ENCODE assay signal across 23 cellular contexts in the genomic region with DNA sequence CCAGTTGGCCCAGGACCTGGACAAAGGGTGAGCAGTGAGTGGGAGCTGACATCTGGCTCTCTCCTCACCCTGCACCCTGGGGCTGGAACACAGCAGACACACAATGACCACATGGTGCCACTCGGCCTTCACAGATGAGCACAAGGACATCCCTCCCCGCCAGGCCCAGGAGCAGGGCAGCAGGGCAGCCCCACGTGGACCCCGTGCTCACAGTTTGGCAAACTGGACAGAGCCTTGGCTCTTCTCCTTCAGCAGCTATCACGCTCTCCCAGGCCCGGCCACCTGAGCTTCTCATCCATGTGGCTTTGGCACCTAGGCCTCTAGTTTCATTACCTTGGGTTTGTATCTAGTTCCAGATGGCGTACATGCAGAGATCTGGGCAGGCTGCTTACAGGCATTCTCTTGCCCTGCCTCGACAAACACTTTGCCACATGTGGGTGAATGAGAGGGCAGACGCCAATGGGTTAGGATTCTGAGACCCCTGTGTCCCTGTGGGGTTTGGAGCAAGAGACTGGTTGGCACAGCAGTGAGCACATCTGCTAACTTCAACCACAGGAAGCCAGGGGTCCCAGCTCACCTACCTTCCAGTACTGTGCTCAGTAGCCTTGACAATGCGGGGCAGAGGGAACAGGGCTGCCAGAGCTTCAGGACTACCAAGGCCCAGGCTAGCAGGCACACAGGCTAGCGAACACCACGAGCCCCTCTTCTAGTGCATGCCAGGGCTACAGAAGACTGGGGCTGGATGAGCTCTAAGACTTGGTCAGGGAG. TPM values are rescaled to one million over a fixed set of nuclear protein-coding genes. Genes with fewer than 3 reads are reported as not detected.
DNase-seq lines count a peak whose midpoint lies in the region; ATAC-seq and TF ChIP-seq lines count a peak whose summit lies in the region.
"Had no signal": no experiment of that assay in that cellular context is flagged by ENCODE, and none has a peak within 500 bp of the region (broad histone marks: within the 10 kb centered on the region; RNA-seq: fewer than 3 reads in every experiment).

No MANE protein-coding gene starts in this region.

- peak overlapping the region; percentile 2 for H3K4me3 Mint-ChIP-seq in neural crest cell
- H3K4me3 Mint-ChIP-seq: CD8-positive, alpha-beta memory T cell; HFFc6 had no signal

- peak; percentile 16 for ATAC-seq in Right ventricle myocardium superior (ENCODE audit: poor library complexity)
- ATAC-seq in heart left ventricle, result peak in 3 of 4 donors; percentile 35 to 66 (median 62)

- H3K27me3 Mint-ChIP-seq in neural crest cell (ENCODE audit: low read depth), result peaks cover 20% of the 10 kb centered on the region

- TF ChIP-seq POLR2A in heart left ventricle (IDR thresholded peaks at IDR 0.05) (no peak), prostate gland (IDR thresholded peaks at IDR 0.05) (no peak)

- peaks cover 3% of the 10 kb centered on the region for H3K9me3 Mint-ChIP-seq in neural crest cell
- H3K9me3 Mint-ChIP-seq: CD8-positive, alpha-beta memory T cell; HFFc6 had no signal

- TF ChIP-seq CTCF in right atrium auricular region (IDR thresholded peaks at IDR 0.05), result no peak
- no peak for TF ChIP-seq CTCF in heart left ventricle (IDR thresholded peaks at IDR 0.05)
- no peak for TF ChIP-seq CTCF in neural crest cell (conservative IDR thresholded peaks at IDR 0.05)
- TF ChIP-seq CTCF in prostate gland (IDR thresholded peaks at IDR 0.05), result no peak

- H3K36me3 Mint-ChIP-seq in neural crest cell (ENCODE audit: low read depth), result no peaks in the 10 kb centered on the region
- H3K36me3 Mint-ChIP-seq: CD8-positive, alpha-beta memory T cell had no signal

- H3K9me3 ChIP-seq in right atrium auricular region (no peaks in the 10 kb centered on the region), heart left ventricle (no peaks in the 10 kb centered on the region), prostate gland (no peaks in the 10 kb centered on the region)

- H3K4me1 ChIP-seq in right atrium auricular region, result peaks cover 0 to 17% of the 10 kb centered on the region in 2 donors
- peaks cover 0 to 24% (median 4%) of the 10 kb centered on the region in 12 donors for H3K4me1 ChIP-seq in heart left ventricle
- peaks cover 8% of the 10 kb centered on the region for H3K4me1 ChIP-seq in prostate gland (replicated peaks)

- 76 to 88% (median 82%) methylated on average over 12 of the region's 12 CpGs for WGBS in heart left ventricle, 4 donors
- WGBS in prostate gland, result 90% methylated on average over 9 of the region's 12 CpGs

- peaks cover 20% of the 10 kb centered on the region for H3K4me1 Mint-ChIP-seq in neural crest cell

- H3K27ac Mint-ChIP-seq in neural crest cell (ENCODE audit: unreplicated experiment), result no peak overlapping the region
- H3K27ac Mint-ChIP-seq: CD8-positive, alpha-beta memory T cell; HFFc6 had no signal

- H3K27ac ChIP-seq in right atrium auricular region, result no peak overlapping the region
- no peak overlapping the region for H3K27ac ChIP-seq in heart left ventricle
- no peak overlapping the region for H3K27ac ChIP-seq in prostate gland
- H3K27ac ChIP-seq: C4-2B, HL-60 had no signal

- H3K36me3 ChIP-seq in right atrium auricular region (no peaks in the 10 kb centered on the region), heart left ventricle (no peaks in the 10 kb centered on the region), prostate gland (no peaks in the 10 kb centered on the region)

- no peak overlapping the region for H3K4me3 ChIP-seq in right atrium auricular region
- H3K4me3 ChIP-seq in heart left ventricle, result no peak overlapping the region
- H3K4me3 ChIP-seq in prostate gland, result no peak overlapping the region

- intact Hi-C loops in Right ventricle myocardium superior (cut with DNase I), result loop anchor here (5.0 to 10.0 kb wide), 2 partner anchors 408 to 525 kb away; partner anchors contain the start of gene ARTN
- intact Hi-C loops in heart left ventricle (cut with DNase I), result loop anchor here (5.0 to 10.0 kb wide), 11 partner anchors 125 to 528 kb away; partner anchors contain the start of genes KDM4A (in 5 of the 10), ARTN (in 3 of the 10) and ST3GAL3 (in 1 of the 10)
- intact Hi-C loops in prostate gland (cut with DNase I), result loop anchor here (5.0 to 10.0 kb wide), 3 partner anchors 235 to 405 kb away; partner anchors contain the start of gene ARTN

- no peaks in the 10 kb centered on the region for H3K27me3 ChIP-seq in right atrium auricular region
- H3K27me3 ChIP-seq in heart left ventricle, result peaks cover 0 to 28% (median 0%) of the 10 kb centered on the region in 9 donors
- H3K27me3 ChIP-seq in prostate gland (replicated peaks; ENCODE audit: insufficient read depth), result no peaks in the 10 kb centered on the region

- DNase-seq in Right ventricle myocardium superior (no peak), right atrium auricular region (ENCODE audit: low spot score) (no peak), heart left ventricle (peak in 1 of 5 donors; percentile 71), neural crest cell (ENCODE audit: low read depth, low spot score) (no peak), amniotic stem cell (lab: John Stamatoyannopoulos, UW) (no peak), prostate gland (ENCODE audit: low spot score) (no peak), NCI-H2081 (lab: John Stamatoyannopoulos, UW) (no peak)
- DNase-seq in activated CD8-positive, alpha-beta memory T cell treated with anti-CD3 and anti-CD28 coated beads, Interleukin-2, amount 50 U/mL, for 4 hours, result no peak
- DNase-seq: Calu3; CD8-positive, alpha-beta memory T cell; DMS153; H7; HFFc6; KG1; NCI-H1105 treated with DMSO at 0.1 percent for 48 hours; NCI-H2029 treated with DMSO at 0.1 percent for 48 hours; NCI-H2171; NCI-H345; NCI-H524; NCI-H774; NK-92 treated with Interleukin-12 subunit alpha and Interleukin-12 subunit beta, amount 100 ng/mL, for 24 hours had no signal

RNA-seq across cellular contexts. Expression of gene PTPRF, which starts 3.4 kb away (rescaled TPM):
- total RNA-seq in Right ventricle myocardium superior, result 4.2 TPM
- total RNA-seq in right atrium auricular region, result 10 to 100 TPM in 1 of 2 donors, 1 to 10 TPM in 1; 7.4 to 27.7 TPM
- total RNA-seq in heart left ventricle, result 10 to 100 TPM in 1 of 9 donors, 1 to 10 TPM in 8; 2.1 to 74.1 (median 6.3) TPM
- 1 to 10 TPM in 1 of 2 donors, under 1 TPM in 1; 0.91 to 4.0 TPM for polyA plus RNA-seq in heart left ventricle
- total RNA-seq in neural crest cell, result 119 and 125 TPM in 2 replicates
- 100 to 1,000 TPM; 182 to 292 TPM for total RNA-seq in prostate gland
- polyA plus RNA-seq: CD8-positive, alpha-beta memory T cell had no signal
